25 cellular contexts compared by ENCODE assay signal in genomic region chr11:69771466-69771865, GRCh38. TPM values are rescaled to one million over a fixed set of nuclear protein-coding genes. Genes with fewer than 3 reads are reported as not detected.
"Had no signal": no experiment of that assay in that cellular context is flagged by ENCODE, and none has a peak within 500 bp of the region (broad histone marks: within the 10 kb centered on the region; RNA-seq: fewer than 3 reads in every experiment).

No MANE protein-coding gene starts in this region.

- H3K4me1 Mint-ChIP-seq: activated CD4-positive, alpha-beta memory T cell treated with anti-CD3 and anti-CD28 coated beads, Interleukin-2, amount 10 ng/mL, durations not matched to agents 7 days and 5 days; activated CD4-positive, alpha-beta T cell treated with anti-CD3 and anti-CD28 coated beads for 36 hours; activated naive CD8-positive, alpha-beta T cell treated with anti-CD3 and anti-CD28 coated beads for 36 hours; activated T-helper 17 cell treated with anti-CD3 and anti-CD28 coated beads, Interleukin-2, amount 50 U/mL, for 72 hours; T-helper 17 cell had no signal

- H3K27ac Mint-ChIP-seq: activated CD4-positive, alpha-beta memory T cell treated with anti-CD3 and anti-CD28 coated beads, Interleukin-2, amount 10 ng/mL, durations not matched to agents 7 days and 5 days; activated CD4-positive, alpha-beta T cell treated with anti-CD3 and anti-CD28 coated beads for 36 hours; activated naive CD4-positive, alpha-beta T cell treated with anti-CD3 and anti-CD28 coated beads for 36 hours; activated naive CD8-positive, alpha-beta T cell treated with anti-CD3 and anti-CD28 coated beads for 36 hours; activated T-helper 17 cell treated with anti-CD3 and anti-CD28 coated beads, Interleukin-2, amount 50 U/mL, for 72 hours; T-helper 17 cell had no signal

- H3K27ac ChIP-seq: brain microvascular endothelial cell, cardiac muscle cell had no signal

- H3K4me3 Mint-ChIP-seq: activated CD4-positive, alpha-beta memory T cell treated with anti-CD3 and anti-CD28 coated beads, Interleukin-2, amount 10 ng/mL, durations not matched to agents 7 days and 5 days; activated CD4-positive, alpha-beta T cell treated with anti-CD3 and anti-CD28 coated beads for 36 hours; activated naive CD4-positive, alpha-beta T cell treated with anti-CD3 and anti-CD28 coated beads for 36 hours; activated naive CD8-positive, alpha-beta T cell treated with anti-CD3 and anti-CD28 coated beads for 36 hours; activated T-helper 17 cell treated with anti-CD3 and anti-CD28 coated beads, Interleukin-2, amount 50 U/mL, for 72 hours; T-helper 17 cell had no signal

- H3K36me3 Mint-ChIP-seq: activated naive CD8-positive, alpha-beta T cell treated with anti-CD3 and anti-CD28 coated beads for 36 hours had no signal

- H3K9me3 Mint-ChIP-seq: activated CD4-positive, alpha-beta memory T cell treated with anti-CD3 and anti-CD28 coated beads, Interleukin-2, amount 10 ng/mL, durations not matched to agents 7 days and 5 days; activated naive CD4-positive, alpha-beta T cell treated with anti-CD3 and anti-CD28 coated beads for 36 hours; activated naive CD8-positive, alpha-beta T cell treated with anti-CD3 and anti-CD28 coated beads for 36 hours; activated T-helper 17 cell treated with anti-CD3 and anti-CD28 coated beads, Interleukin-2, amount 50 U/mL, for 72 hours had no signal

- ATAC-seq: activated CD4-positive, alpha-beta T cell treated with anti-CD3 and anti-CD28 coated beads for 36 hours; activated T-helper 17 cell treated with anti-CD3 and anti-CD28 coated beads, Interleukin-2, amount 50 U/mL, for 72 hours; PC-3; T-helper 17 cell had no signal

- DNase-seq: activated CD4-positive, alpha-beta memory T cell treated with anti-CD3 and anti-CD28 coated beads, Interleukin-2, amount 10 ng/mL, durations not matched to agents 7 days and 5 days; activated CD4-positive, alpha-beta T cell treated with anti-CD3 and anti-CD28 coated beads for 36 hours; activated CD4-positive, alpha-beta T cell treated with anti-CD3 and anti-CD28 coated beads, Interleukin-2, amount 50 U/mL, for 1 hour; activated CD4-positive, CD25-positive, alpha-beta regulatory T cell; activated gamma-delta T cell; activated naive CD4-positive, alpha-beta T cell treated with anti-CD3 and anti-CD28 coated beads for 36 hours; activated naive CD8-positive, alpha-beta T cell treated with anti-CD3 and anti-CD28 coated beads for 36 hours; activated T-cell treated with anti-CD3 and anti-CD28 coated beads for 4 hours; activated T-cell treated with anti-CD3 and anti-CD28 coated beads, Interleukin-2, amount 50 U/mL, for 48 hours; brain microvascular endothelial cell; MM.1S; NCI-H1105; NCI-H1436; NCI-H1694 treated with DMSO at 0.1 percent for 48 hours; NCI-H2029 treated with DMSO at 0.1 percent for 48 hours; NCI-H524; PC-3; SHP77 treated with DMSO at 0.1 percent for 48 hours; T-helper 17 cell; T-helper 9 cell had no signal

- H3K4me3 ChIP-seq: cardiac muscle cell had no signal

- H3K36me3 ChIP-seq: brain microvascular endothelial cell, cardiac muscle cell had no signal

RNA-seq across cellular contexts. Expression of gene FGF4, which starts 3.7 kb away (rescaled TPM):
- total RNA-seq: activated CD4-positive, alpha-beta memory T cell treated with anti-CD3 and anti-CD28 coated beads, Interleukin-2, amount 10 ng/mL, durations not matched to agents 7 days and 5 days; activated CD4-positive, alpha-beta T cell treated with anti-CD3 and anti-CD28 coated beads for 36 hours; activated CD8-positive, alpha-beta memory T cell treated with anti-CD3 and anti-CD28 coated beads for 36 hours; activated naive CD4-positive, alpha-beta T cell treated with anti-CD3 and anti-CD28 coated beads for 36 hours; activated naive CD8-positive, alpha-beta T cell treated with anti-CD3 and anti-CD28 coated beads for 36 hours; activated T-helper 17 cell treated with anti-CD3 and anti-CD28 coated beads, Interleukin-2, amount 50 U/mL, for 72 hours; cardiac muscle cell; PC-3; SK-MEL-5; T-helper 17 cell had no signal
- polyA plus RNA-seq: adipose tissue, cardiac muscle cell had no signal

RNA-seq across cellular contexts. Expression of gene FGF3, which starts 47.8 kb away (rescaled TPM):
- total RNA-seq: activated CD4-positive, alpha-beta memory T cell treated with anti-CD3 and anti-CD28 coated beads, Interleukin-2, amount 10 ng/mL, durations not matched to agents 7 days and 5 days; activated CD4-positive, alpha-beta T cell treated with anti-CD3 and anti-CD28 coated beads for 36 hours; activated CD8-positive, alpha-beta memory T cell treated with anti-CD3 and anti-CD28 coated beads for 36 hours; activated naive CD4-positive, alpha-beta T cell treated with anti-CD3 and anti-CD28 coated beads for 36 hours; activated naive CD8-positive, alpha-beta T cell treated with anti-CD3 and anti-CD28 coated beads for 36 hours; activated T-helper 17 cell treated with anti-CD3 and anti-CD28 coated beads, Interleukin-2, amount 50 U/mL, for 72 hours; PC-3; SK-MEL-5; T-helper 17 cell had no signal
- polyA plus RNA-seq: adipose tissue, cardiac muscle cell had no signal
